ENCODE assay signal across 8 cellular contexts in the genomic region with DNA sequence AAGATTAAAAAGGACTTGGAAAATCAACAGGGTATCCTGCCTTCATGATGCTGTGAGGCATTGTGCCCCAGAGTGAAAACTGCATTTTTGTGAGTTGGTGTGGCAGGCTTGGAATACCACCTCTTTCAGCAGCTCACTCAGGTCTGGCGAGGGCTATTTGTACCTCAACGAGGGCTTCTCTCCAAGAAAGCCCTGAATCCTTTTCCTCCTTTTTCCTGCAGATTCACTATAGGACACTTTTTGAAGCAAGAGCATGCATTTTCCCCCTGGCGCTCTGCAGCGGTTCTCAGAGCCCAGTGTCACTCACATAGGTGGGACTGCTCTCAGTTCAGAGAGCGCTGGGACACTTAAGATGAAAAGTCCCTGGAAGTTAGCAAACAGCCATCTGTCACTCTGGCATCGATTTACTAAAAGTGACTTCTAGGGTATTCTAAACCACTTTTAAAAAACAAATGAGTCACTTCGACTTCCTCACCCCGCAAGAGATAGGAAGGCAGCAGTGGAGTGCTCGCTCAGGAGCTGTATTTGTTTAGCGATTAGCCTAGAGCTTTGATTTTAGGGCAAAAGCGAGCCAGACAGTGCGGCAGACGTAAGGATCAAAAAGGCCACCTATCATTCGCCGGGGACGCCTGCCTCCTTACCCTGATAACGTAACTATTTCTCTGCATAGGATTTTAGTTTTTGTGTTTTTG. TPM values are rescaled to one million over a fixed set of nuclear protein-coding genes. Genes with fewer than 3 reads are reported as not detected.
DNase-seq lines count a peak whose midpoint lies in the region; ATAC-seq and TF ChIP-seq lines count a peak whose summit lies in the region.

No MANE protein-coding gene starts in this region.

- peaks cover 83% of the 10 kb centered on the region for H3K27me3 Mint-ChIP-seq in activated T-cell treated with anti-CD3 and anti-CD28 coated beads, Interleukin-2, amount 50 U/mL, for 72 hours (ENCODE audit: low read depth)
- H3K27me3 Mint-ChIP-seq in activated CD4-positive, alpha-beta memory T cell treated with anti-CD3 and anti-CD28 coated beads for 36 hours: peaks cover 62% of the 10 kb centered on the region
- H3K27me3 Mint-ChIP-seq in stimulated activated naive B cell treated with anti-CD40 and anti-IgM and Interleukin-4, amounts not matched to agents 10 μg/mL and 1 μg/mL and 100 μg/mL, for 72 hours: peaks cover 48 to 56% of the 10 kb centered on the region in 2 donors

- DNase-seq in activated T-cell treated with anti-CD3 and anti-CD28 coated beads, Interleukin-2, amount 50 U/mL, for 72 hours: no peak
- no peak for DNase-seq in activated T-cell treated with anti-CD3 and anti-CD28 coated beads for 4 hours
- DNase-seq in activated CD4-positive, alpha-beta memory T cell treated with anti-CD3 and anti-CD28 coated beads for 36 hours: no peak
- peak; percentile 17 for DNase-seq in iPS-NIHi11 (ENCODE audit: low spot score)
- DNase-seq in stimulated activated naive B cell treated with anti-CD40 and anti-IgM and Interleukin-4, amounts not matched to agents 10 μg/mL and 1 μg/mL and 100 μg/mL, for 72 hours: no peak
- DNase-seq in hippocampal formation (lab: John Stamatoyannopoulos, UW): no peak
- DNase-seq in dedifferentiated amniotic fluid mesenchymal stem cell (ENCODE audit: extremely low spot score): no peak
- DNase-seq in GM10248 (ENCODE audit: extremely low spot score): no peak

- H3K4me3 Mint-ChIP-seq in activated T-cell treated with anti-CD3 and anti-CD28 coated beads, Interleukin-2, amount 50 U/mL, for 72 hours: peak overlapping the region; percentile 93 to 94
- peak overlapping the region; percentile 55 for H3K4me3 Mint-ChIP-seq in activated CD4-positive, alpha-beta memory T cell treated with anti-CD3 and anti-CD28 coated beads for 36 hours
- H3K4me3 Mint-ChIP-seq in stimulated activated naive B cell treated with anti-CD40 and anti-IgM and Interleukin-4, amounts not matched to agents 10 μg/mL and 1 μg/mL and 100 μg/mL, for 72 hours: peak overlapping the region; percentile 88 to 89

- intact Hi-C loops in activated CD4-positive, alpha-beta memory T cell treated with anti-CD3 and anti-CD28 coated beads for 36 hours (cut with micrococcal nuclease): no loop called here

- peaks cover 9 to 11% of the 10 kb centered on the region in 2 donors for H3K9me3 Mint-ChIP-seq in activated T-cell treated with anti-CD3 and anti-CD28 coated beads, Interleukin-2, amount 50 U/mL, for 72 hours
- H3K9me3 Mint-ChIP-seq in activated CD4-positive, alpha-beta memory T cell treated with anti-CD3 and anti-CD28 coated beads for 36 hours: peaks cover 26% of the 10 kb centered on the region
- H3K9me3 Mint-ChIP-seq in stimulated activated naive B cell treated with anti-CD40 and anti-IgM and Interleukin-4, amounts not matched to agents 10 μg/mL and 1 μg/mL and 100 μg/mL, for 72 hours: peaks cover 15 to 26% of the 10 kb centered on the region in 2 donors

- H3K4me1 Mint-ChIP-seq in activated T-cell treated with anti-CD3 and anti-CD28 coated beads, Interleukin-2, amount 50 U/mL, for 72 hours (ENCODE audit: low read depth): peaks cover 23% of the 10 kb centered on the region
- peaks cover 17% of the 10 kb centered on the region for H3K4me1 Mint-ChIP-seq in activated CD4-positive, alpha-beta memory T cell treated with anti-CD3 and anti-CD28 coated beads for 36 hours (ENCODE audit: low read depth)
- H3K4me1 Mint-ChIP-seq in stimulated activated naive B cell treated with anti-CD40 and anti-IgM and Interleukin-4, amounts not matched to agents 10 μg/mL and 1 μg/mL and 100 μg/mL, for 72 hours: peaks cover 21 to 36% of the 10 kb centered on the region in 2 donors

- ATAC-seq in activated T-cell treated with anti-CD3 and anti-CD28 coated beads, Interleukin-2, amount 50 U/mL, for 72 hours (replicated peaks in 1 of 2): peak; percentile 21 to 32
- ATAC-seq in stimulated activated naive B cell treated with anti-CD40 and anti-IgM and Interleukin-4, amounts not matched to agents 10 μg/mL and 1 μg/mL and 100 μg/mL, for 72 hours (replicated peaks): peak in 1 of 2 donors; percentile 14

- no peak overlapping the region for H3K27ac Mint-ChIP-seq in activated T-cell treated with anti-CD3 and anti-CD28 coated beads, Interleukin-2, amount 50 U/mL, for 72 hours
- H3K27ac Mint-ChIP-seq in activated CD4-positive, alpha-beta memory T cell treated with anti-CD3 and anti-CD28 coated beads for 36 hours: no peak overlapping the region
- H3K27ac Mint-ChIP-seq in stimulated activated naive B cell treated with anti-CD40 and anti-IgM and Interleukin-4, amounts not matched to agents 10 μg/mL and 1 μg/mL and 100 μg/mL, for 72 hours: no peak overlapping the region

- H3K36me3 Mint-ChIP-seq in activated T-cell treated with anti-CD3 and anti-CD28 coated beads, Interleukin-2, amount 50 U/mL, for 72 hours (ENCODE audit: insufficient read depth in 2 of 2): peaks cover 9 to 12% of the 10 kb centered on the region in 2 donors
- H3K36me3 Mint-ChIP-seq in activated CD4-positive, alpha-beta memory T cell treated with anti-CD3 and anti-CD28 coated beads for 36 hours: peaks cover 2% of the 10 kb centered on the region
- H3K36me3 Mint-ChIP-seq in stimulated activated naive B cell treated with anti-CD40 and anti-IgM and Interleukin-4, amounts not matched to agents 10 μg/mL and 1 μg/mL and 100 μg/mL, for 72 hours: peaks cover 11 to 23% of the 10 kb centered on the region in 2 donors

- TF ChIP-seq CTCF in GM10248 (IDR thresholded peaks at IDR 0.05; ENCODE audit: control extremely low read depth, extremely low read depth, low read depth, missing control alignments): no peak

- CTCF ChIA-PET in activated CD4-positive, alpha-beta memory T cell treated with anti-CD3 and anti-CD28 coated beads for 36 hours (lab: Charles Lee): no interaction called here
- CTCF ChIA-PET in GM10248 (lab: Yijun Ruan, JAX): interaction anchor here (1.2 kb wide), 1 partner anchor 46 kb away, joined by 4 read pairs; no protein-coding TSS in a partner anchor

- POLR2A ChIA-PET in activated CD4-positive, alpha-beta memory T cell treated with anti-CD3 and anti-CD28 coated beads for 36 hours (lab: Charles Lee): no interaction called here
- POLR2A ChIA-PET in GM10248 (lab: Yijun Ruan, JAX): no interaction called here

RNA-seq across cellular contexts. Expression of gene LGR5, which starts 0.8 kb away (rescaled TPM):
- not detected for total RNA-seq in activated T-cell treated with anti-CD3 and anti-CD28 coated beads, Interleukin-2, amount 50 U/mL, for 72 hours
- total RNA-seq in activated CD4-positive, alpha-beta memory T cell treated with anti-CD3 and anti-CD28 coated beads for 36 hours: not detected
